12 cellular contexts compared by ENCODE assay signal in the genomic region with DNA sequence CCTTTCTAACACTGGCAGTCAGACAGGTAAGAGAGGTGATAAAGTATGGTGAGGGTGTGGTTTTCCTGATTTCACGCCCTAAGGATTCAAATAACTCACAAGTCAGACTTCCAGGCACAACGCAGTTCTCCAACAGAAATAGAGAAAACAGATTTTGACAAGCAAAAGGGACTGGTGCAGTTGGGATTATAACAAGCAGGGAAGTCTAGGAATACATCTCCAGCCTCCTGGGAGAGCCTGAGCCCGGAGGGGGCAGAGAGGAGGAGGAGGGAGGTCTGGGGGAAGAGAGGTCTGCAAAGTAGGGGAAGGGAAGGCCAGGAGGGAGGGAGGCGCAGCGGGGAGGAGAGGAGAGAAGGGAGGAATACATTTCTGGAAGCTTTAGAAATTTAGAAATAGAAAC. TPM values are rescaled to one million over a fixed set of nuclear protein-coding genes. Genes with fewer than 3 reads are reported as not detected.
DNase-seq lines count a peak whose midpoint lies in the region; ATAC-seq and TF ChIP-seq lines count a peak whose summit lies in the region.
"Had no signal": no experiment of that assay in that cellular context is flagged by ENCODE, and none has a peak within 500 bp of the region (broad histone marks: within the 10 kb centered on the region; RNA-seq: fewer than 3 reads in every experiment).

No MANE protein-coding gene starts in this region.

- TF ChIP-seq CTCF in Caco-2 (IDR thresholded peaks at IDR 0.05; ENCODE audit: insufficient read depth in 1 of 2, low read depth in 1 of 2, low read length in 1 of 2, severe bottlenecking in 1 of 2, unreplicated experiment in 1 of 2) (no peak), endodermal cell (conservative IDR thresholded peaks at IDR 0.05) (no peak), osteocyte (IDR thresholded peaks at IDR 0.05) (no peak)

- H3K4me3 ChIP-seq in Caco-2 (ENCODE audit: low read depth, low read length) (no peak overlapping the region), endodermal cell (ENCODE audit: low read length) (no peak overlapping the region)
- H3K4me3 ChIP-seq: cardiac muscle cell had no signal

- WGBS in endodermal cell (ENCODE audit: insufficient coverage in 1 of 2, insufficient read length in 1 of 2), 2 experiments: 25 to 62% methylated on average over 1 to 5 of the region's 5 CpGs

- H3K4me3 Mint-ChIP-seq in Caco-2 (ENCODE audit: unreplicated experiment) (peak overlapping the region; percentile 92), endodermal cell (no peak overlapping the region), osteocyte (ENCODE audit: unreplicated experiment) (peak overlapping the region; percentile 80)
- H3K4me3 Mint-ChIP-seq: activated T-cell treated with anti-CD3 and anti-CD28 coated beads, Interleukin-2, amount 50 U/mL, for 24 hours had no signal

- H3K27me3 ChIP-seq in Caco-2 (replicated peaks; ENCODE audit: control insufficient read depth, insufficient read depth, low read length) (no peaks in the 10 kb centered on the region), endodermal cell (ENCODE audit: control insufficient read depth, insufficient read depth, low read length, poor library complexity, severe bottlenecking) (peaks cover 6% of the 10 kb centered on the region)

- H3K36me3 ChIP-seq in Caco-2 (ENCODE audit: control insufficient read depth, insufficient read depth, low read length): no peaks in the 10 kb centered on the region
- no peaks in the 10 kb centered on the region for H3K36me3 ChIP-seq in endodermal cell (ENCODE audit: control insufficient read depth, insufficient read depth, low read length)
- H3K36me3 ChIP-seq: cardiac muscle cell had no signal

- H3K4me1 ChIP-seq in Caco-2: peaks cover 4% of the 10 kb centered on the region
- H3K4me1 ChIP-seq in endodermal cell (ENCODE audit: control insufficient read depth, insufficient read depth, low read length): no peaks in the 10 kb centered on the region

- DNase-seq in Caco-2: no peak
- peak; percentile 78 for DNase-seq in NCI-H69 (lab: John Stamatoyannopoulos, UW)
- peak; percentile 55 for DNase-seq in endodermal cell
- no peak for DNase-seq in osteocyte (ENCODE audit: extremely low spot score, unreplicated experiment)
- no peak for DNase-seq in D341Med (ENCODE audit: low spot score)
- no peak for DNase-seq in nucleus accumbens (lab: John Stamatoyannopoulos, UW)
- DNase-seq: activated T-cell treated with anti-CD3 and anti-CD28 coated beads, Interleukin-2, amount 50 U/mL, for 24 hours; left cardiac atrium; NCI-H1436 treated with DMSO at 0.1 percent for 48 hours had no signal

- peak overlapping the region; percentile 87 for H3K27ac Mint-ChIP-seq in Caco-2 (ENCODE audit: unreplicated experiment)
- H3K27ac Mint-ChIP-seq in endodermal cell: no peak overlapping the region
- no peak overlapping the region for H3K27ac Mint-ChIP-seq in osteocyte (ENCODE audit: unreplicated experiment)
- H3K27ac Mint-ChIP-seq: activated T-cell treated with anti-CD3 and anti-CD28 coated beads, Interleukin-2, amount 50 U/mL, for 24 hours had no signal

- no peak overlapping the region for H3K9ac ChIP-seq in endodermal cell (ENCODE audit: extremely low read depth, low read length, poor library complexity, severe bottlenecking)

- BruUV-seq in Caco-2 (replicated peaks; lab: Mats Ljungman, UMichigan): no TSS peak

- peaks cover 5% of the 10 kb centered on the region; the same call in 1 of the 2 replicates for H3K9me3 ChIP-seq in Caco-2
- peaks cover 6% of the 10 kb centered on the region for H3K9me3 ChIP-seq in endodermal cell (ENCODE audit: control insufficient read depth, low read length)

- CTCF ChIA-PET in Caco-2 (lab: Charles Lee): interaction anchor here (2.2 kb wide), 1 partner anchor 22 kb away, joined by 8 read pairs; no protein-coding TSS in a partner anchor

- ATAC-seq in GM19397 (IDR thresholded peaks at IDR 0.05; ENCODE audit: unreplicated experiment) (no peak), HG02588 (IDR thresholded peaks at IDR 0.05; ENCODE audit: unreplicated experiment) (no peak)

- H3K4me1 Mint-ChIP-seq in Caco-2 (ENCODE audit: low read depth, unreplicated experiment): peaks cover 13% of the 10 kb centered on the region
- peaks cover 12% of the 10 kb centered on the region for H3K4me1 Mint-ChIP-seq in endodermal cell
- peaks cover 63% of the 10 kb centered on the region for H3K4me1 Mint-ChIP-seq in osteocyte (ENCODE audit: unreplicated experiment)

- POLR2A ChIA-PET in Caco-2 (lab: Charles Lee): no interaction called here

- H3K9me3 Mint-ChIP-seq in Caco-2 (ENCODE audit: unreplicated experiment): peaks cover 8% of the 10 kb centered on the region
- H3K9me3 Mint-ChIP-seq in endodermal cell: peaks cover 2% of the 10 kb centered on the region
- no peaks in the 10 kb centered on the region for H3K9me3 Mint-ChIP-seq in osteocyte (ENCODE audit: unreplicated experiment)
- H3K9me3 Mint-ChIP-seq: activated T-cell treated with anti-CD3 and anti-CD28 coated beads, Interleukin-2, amount 50 U/mL, for 24 hours had no signal

- H3K36me3 Mint-ChIP-seq in Caco-2 (ENCODE audit: insufficient read depth, unreplicated experiment): peaks cover 6% of the 10 kb centered on the region
- H3K36me3 Mint-ChIP-seq in endodermal cell (ENCODE audit: low read depth): peaks cover 2% of the 10 kb centered on the region
- peaks cover 6% of the 10 kb centered on the region for H3K36me3 Mint-ChIP-seq in osteocyte (ENCODE audit: unreplicated experiment)

- H3K27ac ChIP-seq in endodermal cell (ENCODE audit: low read depth, low read length): no peak overlapping the region
- H3K27ac ChIP-seq: cardiac muscle cell had no signal

- intact Hi-C loops in Caco-2 (cut with micrococcal nuclease; ENCODE audit: unreplicated experiment): no loop called here

- H3K27me3 Mint-ChIP-seq in Caco-2 (ENCODE audit: insufficient read depth, unreplicated experiment) (no peaks in the 10 kb centered on the region), endodermal cell (ENCODE audit: insufficient read depth) (peaks cover 13% of the 10 kb centered on the region), osteocyte (ENCODE audit: unreplicated experiment) (no peaks in the 10 kb centered on the region)

RNA-seq across cellular contexts. Expression of gene CMBL, which starts 1.6 kb away (rescaled TPM):
- total RNA-seq in Caco-2 (2022) (16.5 and 18.4 TPM in 2 replicates), endodermal cell (10 to 100 TPM; 10.4 to 20.5 TPM), osteocyte (23.3 and 24.2 TPM in 2 replicates)
- 34.9 TPM for polyA plus RNA-seq in endodermal cell (2013, experiment 1 of 2)
- 26.8 TPM for polyA plus RNA-seq in endodermal cell (2013, experiment 2 of 2)

RNA-seq across cellular contexts. Expression of gene MARCHF6, which starts 47.4 kb away (rescaled TPM):
- total RNA-seq in Caco-2 (2022): 111 and 123 TPM in 2 replicates
- total RNA-seq in endodermal cell: 100 to 1,000 TPM; 149 to 150 TPM
- 146 TPM for polyA plus RNA-seq in endodermal cell (2013, experiment 1 of 2)
- 126 TPM for polyA plus RNA-seq in endodermal cell (2013, experiment 2 of 2)
- total RNA-seq in osteocyte: 180 and 190 TPM in 2 replicates

RNA-seq across cellular contexts. Expression of gene CCT5, which starts 56.0 kb away (rescaled TPM):
- total RNA-seq in Caco-2 (2022): 462 and 480 TPM in 2 replicates
- total RNA-seq in endodermal cell: 100 to 1,000 TPM; 316 to 356 TPM
- polyA plus RNA-seq in endodermal cell (2013, experiment 1 of 2): 335 TPM
- 321 TPM for polyA plus RNA-seq in endodermal cell (2013, experiment 2 of 2)
- 159 and 161 TPM in 2 replicates for total RNA-seq in osteocyte

RNA-seq across cellular contexts. Expression of gene ATPSCKMT, which starts 56.4 kb away (rescaled TPM):
- 26.3 and 27.8 TPM in 2 replicates for total RNA-seq in Caco-2 (2022)
- total RNA-seq in endodermal cell: 10 to 100 TPM; 19.2 to 27.7 TPM
- polyA plus RNA-seq in endodermal cell (2013, experiment 1 of 2): 14.0 TPM
- polyA plus RNA-seq in endodermal cell (2013, experiment 2 of 2): 14.8 TPM
- 20.3 and 21.6 TPM in 2 replicates for total RNA-seq in osteocyte

Comparison
In these comparisons a context has a peak if more than half of its experiments do, and no peak if none do; other contexts are left out.
1. DNase-seq: peak in NCI-H69 (single experiment) and endodermal cell (single experiment); none in Caco-2 (0 of 2), osteocyte (single experiment), D341Med (single experiment) and nucleus accumbens (0 of 56).